In genomic region chr2:102103284-102103683, GRCh38 we compare ENCODE assay signal across 1 cellular context.
TF ChIP-seq lines count a peak whose summit lies in the region.

No MANE protein-coding gene starts in this region.

TF ChIP-seq in HepG2, 621 proteins besides CTCF, POLR2A, EP300 and RAD21 (continued from another document):
- no peak for TF ChIP-seq ZNF646 (CRISPR knock-in tag; IDR thresholded peaks at IDR 0.05)
